17 cellular contexts compared by ENCODE assay signal in the genomic region with DNA sequence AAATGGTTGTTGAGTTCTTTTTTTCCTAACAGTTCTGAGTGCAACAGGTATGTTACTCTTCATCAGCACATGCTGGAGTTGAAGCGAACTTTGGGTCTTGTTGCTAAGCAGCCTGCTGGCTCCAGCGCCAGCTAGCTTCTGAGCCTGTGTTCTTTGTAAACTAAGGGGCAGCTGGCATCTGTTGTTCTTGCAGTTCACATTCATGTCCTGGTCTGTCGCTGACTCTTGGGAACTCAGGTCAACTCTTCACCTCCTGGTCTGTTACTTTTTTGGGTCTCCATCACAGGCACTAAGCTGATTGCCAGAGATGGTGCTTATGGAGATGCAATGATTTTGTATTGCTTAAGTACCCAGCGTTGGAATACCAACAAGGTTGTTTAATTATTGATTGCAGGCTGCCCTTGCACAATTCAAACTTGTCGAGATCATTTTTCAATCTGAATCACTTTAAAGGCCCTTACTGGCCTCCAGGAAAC. TPM values are rescaled to one million over a fixed set of nuclear protein-coding genes. Genes with fewer than 3 reads are reported as not detected.
DNase-seq lines count a peak whose midpoint lies in the region; ATAC-seq lines count a peak whose summit lies in the region.
"Had no signal": no experiment of that assay in that cellular context is flagged by ENCODE, and none has a peak within 500 bp of the region (broad histone marks: within the 10 kb centered on the region; RNA-seq: fewer than 3 reads in every experiment).

No MANE protein-coding gene starts in this region.

- peak overlapping the region; percentile 37; the same call in 1 of the 2 replicates for H3K9ac ChIP-seq in BLaER1

- DNase-seq in H4 (ENCODE audit: low spot score) (peak; percentile 26), medulla oblongata (ENCODE audit: extremely low spot score) (peak; percentile 75), AG08396 (ENCODE audit: low spot score) (no peak)
- DNase-seq: activated gamma-delta T cell treated with Interleukin-2 at 50 U/mL for 16 hours; colonic mucosa; islet precursor cell; stimulated activated CD4-positive, alpha-beta T cell treated with anti-CD3 and anti-CD28 coated beads, Interleukin-4, amount 100 ng/mL, for 1 hour; stimulated activated CD8-positive, alpha-beta memory T cell treated with anti-CD3 and anti-CD28 coated beads, Interleukin-4, amount 100 ng/mL, for 48 hours had no signal

- peaks cover 82% of the 10 kb centered on the region for H3K4me1 ChIP-seq in BLaER1

- no peak overlapping the region for H3K4me2 ChIP-seq in BLaER1

- peaks cover 61% of the 10 kb centered on the region for H3K36me3 ChIP-seq in BLaER1
- H3K36me3 ChIP-seq: colonic mucosa, neutrophil, thyroid gland had no signal

- H3K9me3 ChIP-seq in BLaER1: no peaks in the 10 kb centered on the region
- H3K9me3 ChIP-seq: ascending aorta, colonic mucosa, neutrophil, thyroid gland had no signal

- H4K20me1 ChIP-seq in BLaER1: peaks cover 100% of the 10 kb centered on the region

- no peak for ATAC-seq in HG03025 (IDR thresholded peaks at IDR 0.05; ENCODE audit: low FRiP score, unreplicated experiment)
- ATAC-seq in GM21737 (IDR thresholded peaks at IDR 0.05; ENCODE audit: unreplicated experiment): no peak
- ATAC-seq in HG02678 (IDR thresholded peaks at IDR 0.05; ENCODE audit: unreplicated experiment): no peak
- ATAC-seq: activated CD8-positive, alpha-beta memory T cell treated with anti-CD3 and anti-CD28 coated beads, Interleukin-2, amount 10 ng/mL, durations not matched to agents 7 days and 5 days had no signal

- H3K27ac ChIP-seq in BLaER1: no peak overlapping the region
- H3K27ac ChIP-seq in cingulate gyrus (ENCODE audit: low read depth, low read length): peak overlapping the region; percentile 57
- H3K27ac ChIP-seq: ascending aorta, colonic mucosa, neutrophil had no signal

- H3K27me3 ChIP-seq in BLaER1: no peaks in the 10 kb centered on the region
- H3K27me3 ChIP-seq: ascending aorta, colonic mucosa, neutrophil, thyroid gland had no signal

- H3K4me3 ChIP-seq in BLaER1: no peak overlapping the region
- H3K4me3 ChIP-seq: ascending aorta, colonic mucosa, thyroid gland had no signal

RNA-seq across cellular contexts. Expression of a gene that starts 40.8 kb away (rescaled TPM):
- 48.5 and 79.5 TPM in 2 replicates for total RNA-seq in H4 (2014; rRNA removed; shearing (Covaris generic))
